ENCODE assay signal across 26 cellular contexts in genomic region chr5:104126980-104127379, GRCh38.
"Had no signal": no experiment of that assay in that cellular context is flagged by ENCODE, and none has a peak within 500 bp of the region (broad histone marks: within the 10 kb centered on the region; RNA-seq: fewer than 3 reads in every experiment).

No MANE protein-coding gene starts in this region.

- H3K27me3 ChIP-seq: cardiac muscle cell had no signal

- DNase-seq: activated CD4-positive, alpha-beta memory T cell treated with anti-CD3 and anti-CD28 coated beads for 36 hours; activated CD4-positive, alpha-beta T cell treated with anti-CD3 and anti-CD28 coated beads, Interleukin-2, amount 10 ng/mL, durations not matched to agents 7 days and 5 days; activated CD4-positive, CD25-positive, alpha-beta regulatory T cell; activated CD8-positive, alpha-beta memory T cell treated with anti-CD3 and anti-CD28 coated beads for 24 hours; activated gamma-delta T cell; activated naive CD4-positive, alpha-beta T cell treated with anti-CD3 and anti-CD28 coated beads for 36 hours; activated T-cell treated with anti-CD3 and anti-CD28 coated beads, Interleukin-2, amount 50 U/mL, for 4 hours; amygdala; Karpas-422; NCI-H1092; NCI-H1417; NCI-H1930; NCI-H2171 treated with DMSO at 0.1 percent for 48 hours; NCI-H345; NCI-H510A; NCI-H526 treated with DMSO at 0.1 percent for 48 hours; NCI-H82; SHP77 treated with DMSO at 0.1 percent for 48 hours; T-helper 17 cell; T1000 had no signal

- H3K9me3 Mint-ChIP-seq: brain had no signal

- H3K27ac ChIP-seq: cardiac muscle cell, VCaP had no signal

- H3K27me3 Mint-ChIP-seq: activated CD4-positive, alpha-beta memory T cell treated with anti-CD3 and anti-CD28 coated beads for 36 hours; activated CD4-positive, alpha-beta T cell treated with anti-CD3 and anti-CD28 coated beads, Interleukin-2, amount 10 ng/mL, durations not matched to agents 7 days and 5 days; activated naive CD8-positive, alpha-beta T cell; activated T-helper 17 cell treated with anti-CD3 and anti-CD28 coated beads, Interleukin-2, amount 50 U/mL, for 72 hours; brain; T-helper 17 cell had no signal

- H3K27ac Mint-ChIP-seq: activated CD4-positive, alpha-beta memory T cell treated with anti-CD3 and anti-CD28 coated beads for 36 hours; activated CD4-positive, alpha-beta T cell treated with anti-CD3 and anti-CD28 coated beads, Interleukin-2, amount 10 ng/mL, durations not matched to agents 7 days and 5 days; activated naive CD4-positive, alpha-beta T cell treated with anti-CD3 and anti-CD28 coated beads for 36 hours; activated naive CD8-positive, alpha-beta T cell; activated T-helper 17 cell treated with anti-CD3 and anti-CD28 coated beads, Interleukin-2, amount 50 U/mL, for 72 hours; brain; T-helper 17 cell had no signal

- H3K36me3 ChIP-seq: cardiac muscle cell had no signal

- H3K4me3 ChIP-seq: cardiac muscle cell, K562 had no signal

- ATAC-seq: activated T-cell treated with anti-CD3 and anti-CD28 coated beads, Interleukin-2, amount 50 U/mL, for 4 hours; activated T-helper 17 cell treated with anti-CD3 and anti-CD28 coated beads, Interleukin-2, amount 50 U/mL, for 72 hours; K562; T-helper 17 cell had no signal

- H3K4me3 Mint-ChIP-seq: activated CD4-positive, alpha-beta memory T cell treated with anti-CD3 and anti-CD28 coated beads for 36 hours; activated CD4-positive, alpha-beta T cell treated with anti-CD3 and anti-CD28 coated beads, Interleukin-2, amount 10 ng/mL, durations not matched to agents 7 days and 5 days; activated naive CD4-positive, alpha-beta T cell treated with anti-CD3 and anti-CD28 coated beads for 36 hours; activated naive CD8-positive, alpha-beta T cell; activated T-cell treated with anti-CD3 and anti-CD28 coated beads, Interleukin-2, amount 50 U/mL, for 4 hours; activated T-helper 17 cell treated with anti-CD3 and anti-CD28 coated beads, Interleukin-2, amount 50 U/mL, for 72 hours; brain; T-helper 17 cell had no signal

- H3K4me1 Mint-ChIP-seq: activated CD4-positive, alpha-beta T cell treated with anti-CD3 and anti-CD28 coated beads, Interleukin-2, amount 10 ng/mL, durations not matched to agents 7 days and 5 days; activated T-helper 17 cell treated with anti-CD3 and anti-CD28 coated beads, Interleukin-2, amount 50 U/mL, for 72 hours; brain; T-helper 17 cell had no signal

- H3K36me3 Mint-ChIP-seq: activated CD4-positive, alpha-beta memory T cell treated with anti-CD3 and anti-CD28 coated beads for 36 hours; activated naive CD8-positive, alpha-beta T cell; brain had no signal
